Comparison of ENCODE assay signal across 1 cellular context in genomic region chr4:109820563-109820962, GRCh38.
A peak's percentile ranks its signal among the peaks of the same experiment; 100 is the strongest.
TF ChIP-seq lines count a peak whose summit lies in the region.

No MANE protein-coding gene starts in this region.

TF ChIP-seq in HepG2, 621 proteins besides CTCF, POLR2A, EP300 and RAD21:
- TF ChIP-seq RBFOX2 (IDR thresholded peaks at IDR 0.05; ENCODE audit: low read depth, low read length) (peak; percentile 51), ARNTL (CRISPR knock-in tag; IDR thresholded peaks at IDR 0.05) (no peak)
TF ChIP-seq in HepG2: peak in this region for 1.
